In genomic region chr11:90222152-90222458, GRCh38 we compare ENCODE assay signal across 8 cellular contexts.
DNase-seq lines count a peak whose midpoint lies in the region; ATAC-seq lines count a peak whose summit lies in the region.

No MANE protein-coding gene starts in this region.

- H2AFZ ChIP-seq in neuron (ENCODE audit: low read depth, low read length) = no peak overlapping the region

- DNase-seq in MV-4-11 (lab: John Stamatoyannopoulos, UW) (peak; percentile 10), middle frontal gyrus (ENCODE audit: extremely low spot score, low spot score) (no peak), HuH-7.5 (ENCODE audit: low spot score) (no peak)

- H3K9ac ChIP-seq in endocrine pancreas (ENCODE audit: control insufficient read depth, insufficient read depth, low read length) = peak overlapping the region; percentile 95

- H3K27me3 ChIP-seq in endocrine pancreas (ENCODE audit: control insufficient read depth, insufficient read depth, low read length) (no peaks in the 10 kb centered on the region), neuron (ENCODE audit: insufficient read depth, low read length) (no peaks in the 10 kb centered on the region)

- ATAC-seq in GM19438 (IDR thresholded peaks at IDR 0.05; ENCODE audit: low read depth, unreplicated experiment) = peak; percentile 20
- no peak for ATAC-seq in GM19455 (IDR thresholded peaks at IDR 0.05; ENCODE audit: unreplicated experiment)
- no peak for ATAC-seq in GM21737 (IDR thresholded peaks at IDR 0.05; ENCODE audit: unreplicated experiment)

- no peaks in the 10 kb centered on the region for H3K36me3 ChIP-seq in endocrine pancreas (ENCODE audit: control insufficient read depth, insufficient read depth, low read length)
- peaks cover under 1% of the 10 kb centered on the region for H3K36me3 ChIP-seq in neuron (ENCODE audit: insufficient read depth, low read length)

- peak overlapping the region; percentile 98 for H3K4me3 ChIP-seq in endocrine pancreas (ENCODE audit: control insufficient read depth, insufficient read depth, low read length)
- peak overlapping the region; percentile 84 for H3K4me3 ChIP-seq in neuron (ENCODE audit: low read length)

- H3K9me3 ChIP-seq in endocrine pancreas (ENCODE audit: control insufficient read depth, low read length) = no peaks in the 10 kb centered on the region
- no peaks in the 10 kb centered on the region for H3K9me3 ChIP-seq in neuron (ENCODE audit: low read length)

- H3K4me1 ChIP-seq in endocrine pancreas (ENCODE audit: control insufficient read depth, insufficient read depth, low read length) = peaks cover 22% of the 10 kb centered on the region
- H3K4me1 ChIP-seq in neuron (ENCODE audit: insufficient read depth, low read length) = peaks cover 26% of the 10 kb centered on the region
